Comparison of ENCODE assay signal across 21 cellular contexts in genomic region chr1:185016880-185017279, GRCh38. TPM values are rescaled to one million over a fixed set of nuclear protein-coding genes. Genes with fewer than 3 reads are reported as not detected.
DNase-seq lines count a peak whose midpoint lies in the region; ATAC-seq, FAIRE-seq and TF ChIP-seq lines count a peak whose summit lies in the region.
"Had no signal": no experiment of that assay in that cellular context is flagged by ENCODE, and none has a peak within 500 bp of the region (broad histone marks: within the 10 kb centered on the region; RNA-seq: fewer than 3 reads in every experiment).

No MANE protein-coding gene starts in this region.

- H3K9me3 Mint-ChIP-seq in astrocyte (ENCODE audit: unreplicated experiment) = peaks cover 1% of the 10 kb centered on the region
- H3K9me3 Mint-ChIP-seq: activated naive CD4-positive, alpha-beta T cell treated with anti-CD3 and anti-CD28 coated beads, Interleukin-2, amount 50 U/mL, for 24 hours; immature natural killer cell had no signal

- H3K9me3 ChIP-seq in astrocyte (ENCODE audit: insufficient read depth, low read depth, low read length) = no peaks in the 10 kb centered on the region
- H3K9me3 ChIP-seq: esophagus muscularis mucosa, heart left ventricle had no signal

- no peak overlapping the region for H2AFZ ChIP-seq in astrocyte (ENCODE audit: low read depth, low read length)
- H2AFZ ChIP-seq: parathyroid adenoma had no signal

- FAIRE-seq in astrocyte (lab: Jason Lieb, UNC) = no peak

- H3K4me1 ChIP-seq in astrocyte (ENCODE audit: insufficient read depth, low read length) = peaks cover 11% of the 10 kb centered on the region
- peaks cover 8% of the 10 kb centered on the region for H3K4me1 ChIP-seq in foreskin keratinocyte
- H3K4me1 ChIP-seq: esophagus muscularis mucosa, parathyroid adenoma had no signal

- H3K27ac Mint-ChIP-seq in astrocyte (ENCODE audit: unreplicated experiment) = peak overlapping the region; percentile 62
- H3K27ac Mint-ChIP-seq: activated naive CD4-positive, alpha-beta T cell treated with anti-CD3 and anti-CD28 coated beads, Interleukin-2, amount 50 U/mL, for 24 hours; immature natural killer cell; naive B cell had no signal

- TF ChIP-seq CTCF in AG10803 (conservative IDR thresholded peaks at IDR 0.05; ENCODE audit: low read length) = no peak
- TF ChIP-seq CTCF in astrocyte (IDR thresholded peaks at IDR 0.05; ENCODE audit: insufficient read depth, low read depth, low read length) = no peak
- no peak for TF ChIP-seq CTCF in foreskin keratinocyte (conservative IDR thresholded peaks at IDR 0.05)

- no peak overlapping the region for H3K4me3 ChIP-seq in AG10803 (ENCODE audit: low read length)
- H3K4me3 ChIP-seq in astrocyte (ENCODE audit: insufficient read depth, low read depth, low read length) = no peak overlapping the region
- H3K4me3 ChIP-seq: esophagus muscularis mucosa, heart left ventricle, lung had no signal

- no peak overlapping the region for H3K4me3 Mint-ChIP-seq in astrocyte (ENCODE audit: unreplicated experiment)
- H3K4me3 Mint-ChIP-seq: activated naive CD4-positive, alpha-beta T cell treated with anti-CD3 and anti-CD28 coated beads, Interleukin-2, amount 50 U/mL, for 24 hours; brain; immature natural killer cell; naive B cell had no signal

- H3K9ac ChIP-seq in astrocyte (ENCODE audit: low read length) = no peak overlapping the region
- H3K9ac ChIP-seq: parathyroid adenoma had no signal

- no peaks in the 10 kb centered on the region for H3K27me3 Mint-ChIP-seq in astrocyte (ENCODE audit: low read depth, unreplicated experiment)

- no peaks in the 10 kb centered on the region for H3K79me2 ChIP-seq in astrocyte (ENCODE audit: insufficient read depth, low read length)
- H3K79me2 ChIP-seq: parathyroid adenoma had no signal

- DNase-seq in AG10803 (ENCODE audit: low read depth) (peak; percentile 9), LoVo (ENCODE audit: low spot score) (peak; percentile 54), astrocyte (ENCODE audit: low read depth) (peak; percentile 0), foreskin keratinocyte (peak in 1 of 2 donors; percentile 6), ecto neural progenitor cell (ENCODE audit: low spot score) (no peak), retina (no peak), T-helper 2 cell (no peak)
- DNase-seq: activated CD4-positive, alpha-beta T cell treated with anti-CD3 and anti-CD28 coated beads, Interleukin-2, amount 50 U/mL, for 4 hours; heart left ventricle; immature natural killer cell; naive B cell; NCI-H1436 treated with DMSO at 0.1 percent for 48 hours; NCI-H82; stimulated activated CD4-positive, alpha-beta T cell treated with anti-CD3 and anti-CD28 coated beads, Interleukin-4, amount 100 ng/mL, for 1 hour had no signal

- H3K27me3 ChIP-seq in astrocyte (ENCODE audit: insufficient read depth, low read length) = no peaks in the 10 kb centered on the region
- H3K27me3 ChIP-seq in foreskin keratinocyte = no peaks in the 10 kb centered on the region
- H3K27me3 ChIP-seq: esophagus muscularis mucosa, heart left ventricle had no signal

- H4K20me1 ChIP-seq in astrocyte (ENCODE audit: insufficient read depth, low read length) = no peaks in the 10 kb centered on the region

- H3K36me3 ChIP-seq in astrocyte (ENCODE audit: insufficient read depth, low read length) = no peaks in the 10 kb centered on the region
- H3K36me3 ChIP-seq: esophagus muscularis mucosa, heart left ventricle had no signal

- peak overlapping the region; percentile 7 for H3K4me2 ChIP-seq in astrocyte (ENCODE audit: low read length)

- no peak overlapping the region for H3K27ac ChIP-seq in astrocyte (ENCODE audit: low read depth, low read length)
- H3K27ac ChIP-seq in foreskin keratinocyte = no peak overlapping the region
- H3K27ac ChIP-seq: esophagus muscularis mucosa, heart left ventricle, parathyroid adenoma, VCaP had no signal

- peaks cover 8% of the 10 kb centered on the region for H3K4me1 Mint-ChIP-seq in astrocyte (ENCODE audit: low read depth, unreplicated experiment)
- H3K4me1 Mint-ChIP-seq: activated naive CD4-positive, alpha-beta T cell treated with anti-CD3 and anti-CD28 coated beads, Interleukin-2, amount 50 U/mL, for 24 hours; immature natural killer cell had no signal

- H3K36me3 Mint-ChIP-seq in astrocyte (ENCODE audit: low read depth, unreplicated experiment) = no peaks in the 10 kb centered on the region
- H3K36me3 Mint-ChIP-seq: activated naive CD4-positive, alpha-beta T cell treated with anti-CD3 and anti-CD28 coated beads, Interleukin-2, amount 50 U/mL, for 24 hours; brain; immature natural killer cell; naive B cell had no signal

- peak; percentile 31 for ATAC-seq in foreskin keratinocyte
- no peak for ATAC-seq in GM21529 (IDR thresholded peaks at IDR 0.05; ENCODE audit: unreplicated experiment)
- ATAC-seq: heart left ventricle had no signal

RNA-seq across cellular contexts. Expression of gene RNF2, which starts 28.5 kb away (rescaled TPM):
- total RNA-seq in astrocyte (32.3 and 34.2 TPM in 2 replicates), foreskin keratinocyte (17.8 and 19.2 TPM in 2 replicates)
- 8.3 and 10.7 TPM in 2 replicates for polyA plus RNA-seq in foreskin keratinocyte

RNA-seq across cellular contexts. Expression of gene NIBAN1, which starts 42.6 kb away (rescaled TPM):
- total RNA-seq in astrocyte (8.8 and 9.1 TPM in 2 replicates), foreskin keratinocyte (22.6 and 28.2 TPM in 2 replicates)
- polyA plus RNA-seq in foreskin keratinocyte = 4.4 and 6.7 TPM in 2 replicates

Comparison
In these comparisons a context has a peak if more than half of its experiments do, and no peak if none do; other contexts are left out.
1. DNase-seq: peak in AG10803 (single experiment), LoVo (single experiment) and astrocyte (single experiment); none in ecto neural progenitor cell (single experiment), retina (single experiment) and T-helper 2 cell (0 of 5).